ENCODE assay signal across 8 cellular contexts in the genomic region with DNA sequence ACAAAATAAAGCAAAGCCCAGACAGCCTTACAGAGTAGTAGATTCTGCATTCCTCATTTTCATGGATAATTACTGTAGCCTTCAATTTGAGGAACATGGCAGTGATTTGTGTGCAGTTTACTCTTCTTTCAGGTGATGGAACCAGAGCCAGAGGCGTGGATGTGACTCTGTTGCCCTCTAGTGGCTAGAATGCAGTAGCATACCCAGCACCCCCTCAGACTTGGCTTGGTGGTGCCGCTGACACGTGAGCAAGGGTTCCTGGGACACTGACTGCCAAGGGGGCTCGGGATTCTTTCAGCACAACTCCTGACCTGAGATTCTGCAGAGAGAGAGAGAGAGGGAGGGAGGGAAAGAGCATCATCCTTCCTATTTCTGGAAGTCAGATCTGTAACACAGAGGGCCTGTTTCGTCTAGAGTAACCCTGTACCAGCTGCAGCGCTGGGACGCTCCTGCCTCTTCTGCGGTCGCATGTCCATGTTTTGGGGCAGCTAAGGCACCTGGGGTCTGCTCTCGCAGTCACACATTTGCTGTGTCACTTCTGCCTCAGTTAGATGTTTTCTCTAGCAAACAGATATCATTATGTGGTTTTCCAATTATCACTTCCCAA.
DNase-seq lines count a peak whose midpoint lies in the region; ATAC-seq, FAIRE-seq and TF ChIP-seq lines count a peak whose summit lies in the region.

No MANE protein-coding gene starts in this region.

- H3K27ac ChIP-seq in endothelial cell of umbilical vein (ENCODE audit: insufficient read depth, low read depth, low read length) (no peak overlapping the region), mesendoderm (ENCODE audit: low read depth, low read length) (no peak overlapping the region)

- intact Hi-C loops in endothelial cell of umbilical vein (cut with micrococcal nuclease) = loop anchor here (1.0 to 10.0 kb wide), 6 partner anchors 99 to 943 kb away; partner anchors contain the start of gene SNW1

- H3K4me3 ChIP-seq in endothelial cell of umbilical vein (replicated peaks in 1 of 3; ENCODE audit: insufficient read depth in 1 of 3, low read depth in 1 of 3, low read length in 3 of 3) (no peak overlapping the region), mesendoderm (ENCODE audit: low read length) (no peak overlapping the region)

- H2AFZ ChIP-seq in endothelial cell of umbilical vein (ENCODE audit: low read depth, low read length) = no peak overlapping the region

- no peak overlapping the region for H2BK15ac ChIP-seq in mesendoderm (replicated peaks; ENCODE audit: low read depth)

- WGBS in mesendoderm (ENCODE audit: extremely low coverage, insufficient coverage, low lambda C conversion rate) = no CpG with 5 or more reads among the region's 10 CpGs

- DNase-seq in C1 segment of cervical spinal cord (lab: John Stamatoyannopoulos, UW) (peak in 9 of 14 donors; percentile 5 to 44 (median 31)), NCI-H226 (peak; percentile 26), endothelial cell of umbilical vein (ENCODE audit: low read depth, low spot score) (peak; percentile 58), mesendoderm (peak; percentile 84)
- peak; percentile 47 for DNase-seq in activated CD4-positive, alpha-beta T cell treated with anti-CD3 and anti-CD28 coated beads, Interleukin-2, amount 10 ng/mL, durations not matched to agents 7 days and 5 days
- DNase-seq in stimulated activated naive CD8-positive, alpha-beta T cell treated with anti-CD3 and anti-CD28 coated beads, Interleukin-15, Interleukin-2, amounts not matched to agents 100 U/mL and 50 U/mL, for 24 hours = peak; percentile 30

- H3K9ac ChIP-seq in endothelial cell of umbilical vein (replicated peaks; ENCODE audit: extremely low read depth, insufficient read depth, low read length) (no peak overlapping the region), mesendoderm (ENCODE audit: low read length) (no peak overlapping the region)

- H4K8ac ChIP-seq in mesendoderm (ENCODE audit: low read depth, low read length) = no peak overlapping the region

- H3K36me3 ChIP-seq in endothelial cell of umbilical vein (ENCODE audit: control insufficient read depth in 2 of 2, extremely low read depth in 1 of 2, insufficient read depth in 2 of 2, low read length in 2 of 2) (no peaks in the 10 kb centered on the region), mesendoderm (ENCODE audit: control insufficient read depth, insufficient read depth, low read length) (no peaks in the 10 kb centered on the region)

- dilution Hi-C loops in endothelial cell of umbilical vein (cut with MboI; ENCODE audit: extremely low pct_ligation_motif_present, low sequenced_read_pairs) = no loop called here

- FAIRE-seq in endothelial cell of umbilical vein (lab: Jason Lieb, UNC) = peak; percentile 72

- H3K23ac ChIP-seq in mesendoderm (ENCODE audit: low read length) = no peak overlapping the region

- H3K79me2 ChIP-seq in endothelial cell of umbilical vein (ENCODE audit: control insufficient read depth, insufficient read depth, low read length) (no peaks in the 10 kb centered on the region), mesendoderm (ENCODE audit: control insufficient read depth, insufficient read depth, low read length) (no peaks in the 10 kb centered on the region)

- POLR2A ChIA-PET in activated CD4-positive, alpha-beta T cell treated with anti-CD3 and anti-CD28 coated beads, Interleukin-2, amount 10 ng/mL, durations not matched to agents 7 days and 5 days (lab: Charles Lee) = no interaction called here
- POLR2A ChIA-PET in endothelial cell of umbilical vein (lab: Charles Lee) = no interaction called here

- H3K36me3 Mint-ChIP-seq in activated CD4-positive, alpha-beta T cell treated with anti-CD3 and anti-CD28 coated beads, Interleukin-2, amount 10 ng/mL, durations not matched to agents 7 days and 5 days (ENCODE audit: low read depth) = no peaks in the 10 kb centered on the region

- no peaks in the 10 kb centered on the region for H3K9me1 ChIP-seq in endothelial cell of umbilical vein (replicated peaks; ENCODE audit: control insufficient read depth, extremely low read depth, insufficient read depth, low read length)

- H3K4me2 ChIP-seq in endothelial cell of umbilical vein (ENCODE audit: insufficient read depth, low read length) (no peak overlapping the region), mesendoderm (ENCODE audit: low read length) (no peak overlapping the region)

- ATAC-seq in GM18868 (IDR thresholded peaks at IDR 0.05; ENCODE audit: unreplicated experiment) (peak; percentile 93), HG03045 (IDR thresholded peaks at IDR 0.05; ENCODE audit: unreplicated experiment) (peak; percentile 85)
- peak; percentile 70 for ATAC-seq in stimulated activated naive CD8-positive, alpha-beta T cell treated with anti-CD3 and anti-CD28 coated beads, Interleukin-15, Interleukin-2, amounts not matched to agents 100 U/mL and 50 U/mL, for 24 hours

- no peaks in the 10 kb centered on the region for H3K9me3 ChIP-seq in endothelial cell of umbilical vein (replicated peaks; ENCODE audit: control insufficient read depth, insufficient read depth, low read length)

- CTCF ChIA-PET in activated CD4-positive, alpha-beta T cell treated with anti-CD3 and anti-CD28 coated beads, Interleukin-2, amount 10 ng/mL, durations not matched to agents 7 days and 5 days (lab: Charles Lee) = interaction anchor here (0.5 to 1.3 kb wide), 2 partner anchors 32 to 158 kb away, joined by 3 to 7 read pairs; no protein-coding TSS in a partner anchor
- CTCF ChIA-PET in endothelial cell of umbilical vein (lab: Charles Lee) = interaction anchor here (0.5 to 5.6 kb wide), 17 partner anchors 7 to 1777 kb away, joined by 3 to 54 read pairs (median 4); no protein-coding TSS in a partner anchor

- no TSS peak for BruUV-seq in endothelial cell of umbilical vein (replicated peaks; lab: Mats Ljungman, UMichigan)

- H2AK5ac ChIP-seq in mesendoderm (ENCODE audit: low read length) = no peak overlapping the region

- H3K9me3 Mint-ChIP-seq in activated CD4-positive, alpha-beta T cell treated with anti-CD3 and anti-CD28 coated beads, Interleukin-2, amount 10 ng/mL, durations not matched to agents 7 days and 5 days = no peaks in the 10 kb centered on the region

- no peak overlapping the region for H2BK5ac ChIP-seq in mesendoderm (ENCODE audit: low read length)

- peak overlapping the region; percentile 2 for H3K56ac ChIP-seq in mesendoderm (ENCODE audit: low read length)

- no peak for TF ChIP-seq POLR2A in endothelial cell of umbilical vein (IDR thresholded peaks at IDR 0.05; ENCODE audit: low read depth, low read length)

- H4K5ac ChIP-seq in mesendoderm (ENCODE audit: low read length) = no peak overlapping the region

- no peaks in the 10 kb centered on the region for H3K4me1 Mint-ChIP-seq in activated CD4-positive, alpha-beta T cell treated with anti-CD3 and anti-CD28 coated beads, Interleukin-2, amount 10 ng/mL, durations not matched to agents 7 days and 5 days

- H3K27me3 ChIP-seq in endothelial cell of umbilical vein (ENCODE audit: control insufficient read depth in 2 of 2, insufficient read depth in 2 of 2, low read length in 2 of 2) = peaks cover 4 to 9% of the 10 kb centered on the region in 2 experiments
- H3K27me3 ChIP-seq in mesendoderm (ENCODE audit: insufficient read depth, low read length, poor library complexity) = no peaks in the 10 kb centered on the region

- no peaks in the 10 kb centered on the region for H4K20me1 ChIP-seq in endothelial cell of umbilical vein (replicated peaks; ENCODE audit: control insufficient read depth, extremely low read depth, insufficient read depth, low read length)

- no peak overlapping the region for H3K4ac ChIP-seq in mesendoderm (ENCODE audit: low read depth, low read length)

- peak; percentile 87 to 96 for TF ChIP-seq CTCF in endothelial cell of umbilical vein (IDR thresholded peaks at IDR 0.05; ENCODE audit: extremely low read depth in 1 of 2, insufficient read depth in 1 of 2, low read depth in 1 of 2, low read length in 2 of 2)

- no peak overlapping the region for H3K27ac Mint-ChIP-seq in activated CD4-positive, alpha-beta T cell treated with anti-CD3 and anti-CD28 coated beads, Interleukin-2, amount 10 ng/mL, durations not matched to agents 7 days and 5 days

- H3K18ac ChIP-seq in mesendoderm (ENCODE audit: low read length) = no peak overlapping the region

- H2BK120ac ChIP-seq in mesendoderm (ENCODE audit: low read depth, low read length) = no peak overlapping the region

- H3K4me1 ChIP-seq in endothelial cell of umbilical vein (ENCODE audit: control insufficient read depth, extremely low read depth, insufficient read depth, low read length) = no peaks in the 10 kb centered on the region
- no peaks in the 10 kb centered on the region for H3K4me1 ChIP-seq in mesendoderm (ENCODE audit: control insufficient read depth, low read depth, low read length)

- H3K79me1 ChIP-seq in mesendoderm (ENCODE audit: low read length) = no peaks in the 10 kb centered on the region

- H3K4me3 Mint-ChIP-seq in activated CD4-positive, alpha-beta T cell treated with anti-CD3 and anti-CD28 coated beads, Interleukin-2, amount 10 ng/mL, durations not matched to agents 7 days and 5 days = no peak overlapping the region

- peaks cover 13% of the 10 kb centered on the region for H3K27me3 Mint-ChIP-seq in activated CD4-positive, alpha-beta T cell treated with anti-CD3 and anti-CD28 coated beads, Interleukin-2, amount 10 ng/mL, durations not matched to agents 7 days and 5 days

TF ChIP-seq in endothelial cell of umbilical vein, 7 proteins besides CTCF, POLR2A, EP300 and RAD21:
- TF ChIP-seq GATA2 (IDR thresholded peaks at IDR 0.05; ENCODE audit: insufficient read depth, insufficient read length, low read depth, low read length) (no peak), POLR2AphosphoS5 (IDR thresholded peaks at IDR 0.05; ENCODE audit: insufficient read depth, low read depth, low read length) (no peak)
- TF ChIP-seq, protein P1, sequence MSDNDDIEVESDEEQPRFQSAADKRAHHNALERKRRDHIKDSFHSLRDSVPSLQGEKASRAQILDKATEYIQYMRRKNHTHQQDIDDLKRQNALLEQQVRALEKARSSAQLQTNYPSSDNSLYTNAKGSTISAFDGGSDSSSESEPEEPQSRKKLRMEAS (IDR thresholded peaks at IDR 0.05; ENCODE audit: insufficient read depth, insufficient read length) = peak; percentile 8

Comparison
In these comparisons a context has a peak if more than half of its experiments do, and no peak if none do; other contexts are left out.
1. DNase-seq: peak in every context shown above with its lines; median percentile 84 in mesendoderm; 58 in endothelial cell of umbilical vein; 47 in activated CD4-positive, alpha-beta T cell treated with anti-CD3 and anti-CD28 coated beads, Interleukin-2, amount 10 ng/mL, durations not matched to agents 7 days and 5 days; 31 in C1 segment of cervical spinal cord; 30 in stimulated activated naive CD8-positive, alpha-beta T cell treated with anti-CD3 and anti-CD28 coated beads, Interleukin-15, Interleukin-2, amounts not matched to agents 100 U/mL and 50 U/mL, for 24 hours; 26 in NCI-H226.